ENCODE assay signal across 21 cellular contexts in genomic region chr20:4791121-4791520, GRCh38. TPM values are rescaled to one million over a fixed set of nuclear protein-coding genes. Genes with fewer than 3 reads are reported as not detected.
"Had no signal": no experiment of that assay in that cellular context is flagged by ENCODE, and none has a peak within 500 bp of the region (broad histone marks: within the 10 kb centered on the region; RNA-seq: fewer than 3 reads in every experiment).

No MANE protein-coding gene starts in this region.

- H3K4me3 Mint-ChIP-seq: activated CD4-positive, alpha-beta memory T cell treated with anti-CD3 and anti-CD28 coated beads, Interleukin-2, amount 10 ng/mL, durations not matched to agents 7 days and 5 days; activated naive CD8-positive, alpha-beta T cell treated with anti-CD3 and anti-CD28 coated beads, Interleukin-2, amount 10 ng/mL, durations not matched to agents 7 days and 5 days; nephron; type B pancreatic cell; WTC11 had no signal

- H3K27ac Mint-ChIP-seq: activated CD4-positive, alpha-beta memory T cell treated with anti-CD3 and anti-CD28 coated beads, Interleukin-2, amount 10 ng/mL, durations not matched to agents 7 days and 5 days; activated naive CD8-positive, alpha-beta T cell treated with anti-CD3 and anti-CD28 coated beads, Interleukin-2, amount 10 ng/mL, durations not matched to agents 7 days and 5 days; nephron; progenitor cell of endocrine pancreas; type B pancreatic cell; WTC11 had no signal

- H3K27me3 Mint-ChIP-seq: activated CD4-positive, alpha-beta memory T cell treated with anti-CD3 and anti-CD28 coated beads, Interleukin-2, amount 10 ng/mL, durations not matched to agents 7 days and 5 days; activated naive CD8-positive, alpha-beta T cell treated with anti-CD3 and anti-CD28 coated beads, Interleukin-2, amount 10 ng/mL, durations not matched to agents 7 days and 5 days; progenitor cell of endocrine pancreas; type B pancreatic cell had no signal

- H3K36me3 ChIP-seq: right atrium auricular region had no signal

- ATAC-seq: foreskin keratinocyte, WTC11 had no signal

- H3K27me3 ChIP-seq: right atrium auricular region, suprapubic skin had no signal

- H3K4me3 ChIP-seq: right atrium auricular region, skin epidermis, suprapubic skin had no signal

- DNase-seq: activated CD4-positive, alpha-beta memory T cell treated with anti-CD3 and anti-CD28 coated beads, Interleukin-2, amount 10 ng/mL, durations not matched to agents 7 days and 5 days; activated CD4-positive, alpha-beta T cell treated with anti-CD3 and anti-CD28 coated beads for 4 hours; activated naive CD4-positive, alpha-beta T cell; activated naive CD8-positive, alpha-beta T cell treated with anti-CD3 and anti-CD28 coated beads, Interleukin-2, amount 10 ng/mL, durations not matched to agents 7 days and 5 days; aorta; effector CD8-positive, alpha-beta T cell; foreskin keratinocyte; glutamatergic neuron; hypothalamus; kidney glomerular epithelial cell; mesendoderm; stimulated activated CD4-positive, alpha-beta T cell treated with anti-CD3 and anti-CD28 coated beads, Interleukin-15, amount 100 ng/mL, for 24 hours; stimulated activated CD4-positive, alpha-beta T cell treated with anti-CD3 and anti-CD28 coated beads, Interleukin-4, amount 100 ng/mL, for 24 hours; stimulated activated naive CD4-positive, alpha-beta T cell treated with Interleukin-2 at 50 U/mL for 16 hours had no signal

- H3K4me1 Mint-ChIP-seq: nephron, WTC11 had no signal

- H3K9me3 Mint-ChIP-seq: activated CD4-positive, alpha-beta memory T cell treated with anti-CD3 and anti-CD28 coated beads, Interleukin-2, amount 10 ng/mL, durations not matched to agents 7 days and 5 days; activated naive CD8-positive, alpha-beta T cell treated with anti-CD3 and anti-CD28 coated beads, Interleukin-2, amount 10 ng/mL, durations not matched to agents 7 days and 5 days; type B pancreatic cell; WTC11 had no signal

- H3K27ac ChIP-seq: foreskin keratinocyte, right atrium auricular region, skin epidermis, suprapubic skin had no signal

- H3K9me3 ChIP-seq: right atrium auricular region, suprapubic skin had no signal

- H3K4me1 ChIP-seq: foreskin keratinocyte, right atrium auricular region had no signal

RNA-seq across cellular contexts. Expression of gene RASSF2, which starts 32.3 kb away (rescaled TPM):
- total RNA-seq: foreskin keratinocyte had no signal
- polyA plus RNA-seq: foreskin keratinocyte had no signal
